Comparison of ENCODE assay signal across 1 cellular context in the genomic region with DNA sequence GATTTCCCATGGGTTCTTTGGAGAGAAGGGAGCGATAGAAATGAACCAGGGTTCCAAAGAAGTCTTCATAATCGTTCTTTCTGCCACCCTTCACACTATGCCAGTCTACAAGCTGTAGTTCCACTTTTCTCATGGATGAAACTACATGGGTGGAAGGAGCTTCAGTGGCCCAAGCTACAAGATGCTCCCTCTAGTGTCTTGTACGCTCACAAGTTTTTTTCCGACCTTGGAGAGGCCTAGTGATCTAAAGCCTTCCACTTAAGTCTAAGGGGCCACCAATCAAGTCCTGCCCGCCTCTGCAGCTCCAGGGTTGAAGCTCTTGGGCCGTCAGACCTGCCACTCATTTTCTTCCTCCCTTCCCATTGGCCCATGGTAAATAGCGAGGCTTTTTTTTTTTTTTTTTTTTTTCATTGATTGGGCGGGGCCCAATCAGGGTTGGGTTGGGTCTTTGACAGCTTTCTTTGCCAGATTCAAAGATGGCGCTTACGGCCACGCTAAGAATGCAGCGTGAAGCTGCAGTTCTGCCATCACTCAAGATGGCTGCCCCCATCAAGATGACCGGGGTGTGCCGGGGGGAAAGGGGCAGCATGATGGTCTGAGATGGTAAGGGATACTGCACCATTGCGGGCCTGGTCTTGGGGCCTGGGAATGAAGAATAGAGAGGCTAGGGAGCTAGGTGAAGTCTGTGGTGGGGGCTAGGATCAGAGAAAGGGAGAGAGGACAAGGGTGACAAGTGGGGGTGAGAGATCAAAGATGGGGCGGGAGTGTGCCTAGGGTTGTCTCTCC.
TF ChIP-seq lines count a peak whose summit lies in the region.

A gene (plus strand): TSS at position 527 of the 786 bp plus-strand sequence. CDS start 430 bp downstream, outside the sequence.

TF ChIP-seq in HepG2, 621 proteins besides CTCF, POLR2A, EP300 and RAD21 (continued from another document and continues in another):
- TF ChIP-seq, protein P1, sequence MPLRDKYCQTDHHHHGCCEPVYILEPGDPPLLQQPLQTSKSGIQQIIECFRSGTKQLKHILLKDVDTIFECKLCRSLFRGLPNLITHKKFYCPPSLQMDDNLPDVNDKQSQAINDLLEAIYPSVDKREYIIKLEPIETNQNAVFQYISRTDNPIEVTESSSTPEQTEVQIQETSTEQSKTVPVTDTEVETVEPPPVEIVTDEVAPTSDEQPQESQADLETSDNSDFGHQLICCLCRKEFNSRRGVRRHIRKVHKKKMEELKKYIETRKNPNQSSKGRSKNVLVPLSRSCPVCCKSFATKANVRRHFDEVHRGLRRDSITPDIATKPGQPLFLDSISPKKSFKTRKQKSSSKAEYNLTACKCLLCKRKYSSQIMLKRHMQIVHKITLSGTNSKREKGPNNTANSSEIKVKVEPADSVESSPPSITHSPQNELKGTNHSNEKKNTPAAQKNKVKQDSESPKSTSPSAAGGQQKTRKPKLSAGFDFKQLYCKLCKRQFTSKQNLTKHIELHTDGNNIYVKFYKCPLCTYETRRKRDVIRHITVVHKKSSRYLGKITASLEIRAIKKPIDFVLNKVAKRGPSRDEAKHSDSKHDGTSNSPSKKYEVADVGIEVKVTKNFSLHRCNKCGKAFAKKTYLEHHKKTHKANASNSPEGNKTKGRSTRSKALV (CRISPR knock-in tag; IDR thresholded peaks at IDR 0.05) = no peak
- TF ChIP-seq ZNF607 (CRISPR knock-in tag; IDR thresholded peaks at IDR 0.05; ENCODE audit: borderline replicate concordance) (no peak), ATF1 (CRISPR knock-in tag; IDR thresholded peaks at IDR 0.05) (peak; percentile 70), ZNF484 (CRISPR knock-in tag; IDR thresholded peaks at IDR 0.05; ENCODE audit: borderline replicate concordance, low read depth) (no peak), SOX6 (IDR thresholded peaks at IDR 0.05) (no peak), SOX6 (CRISPR knock-in tag; IDR thresholded peaks at IDR 0.05) (no peak), ZNF234 (CRISPR knock-in tag; conservative IDR thresholded peaks at IDR 0.05) (no peak), ELF4 (CRISPR knock-in tag; IDR thresholded peaks at IDR 0.05; ENCODE audit: borderline replicate concordance) (no peak), PPARG (CRISPR knock-in tag; conservative IDR thresholded peaks at IDR 0.05) (0 out of 2 replicates have a peak, but pooled peaks have one; percentile 15), GABPB1 (CRISPR knock-in tag; IDR thresholded peaks at IDR 0.05) (peak; percentile 50), RBM22 (optimal IDR thresholded peaks at IDR 0.05; ENCODE audit: low read length) (peak; percentile 65), ZNF577 (CRISPR knock-in tag; IDR thresholded peaks at IDR 0.05; ENCODE audit: borderline replicate concordance, low read depth) (no peak), ESRRA (CRISPR knock-in tag; IDR thresholded peaks at IDR 0.05; ENCODE audit: low read depth) (0 out of 2 replicates have a peak, but pooled peaks have one; percentile 26), ZNF552 (CRISPR knock-in tag; IDR thresholded peaks at IDR 0.05; ENCODE audit: borderline replicate concordance) (no peak), STAG1 (CRISPR knock-in tag; IDR thresholded peaks at IDR 0.05) (peak; percentile 51), NR3C1 (CRISPR knock-in tag; IDR thresholded peaks at IDR 0.05) (no peak), ELF1 (CRISPR knock-in tag; IDR thresholded peaks at IDR 0.05) (peak; percentile 51), ZNF781 (CRISPR knock-in tag; IDR thresholded peaks at IDR 0.05; ENCODE audit: borderline replicate concordance, not compliant biosample characterization) (no peak), ISX (CRISPR knock-in tag; conservative IDR thresholded peaks at IDR 0.05) (no peak), NFE2L1 (CRISPR knock-in tag; IDR thresholded peaks at IDR 0.05; ENCODE audit: borderline replicate concordance) (no peak), ZNF777 (CRISPR knock-in tag; IDR thresholded peaks at IDR 0.05) (no peak), ZNF260 (CRISPR knock-in tag; IDR thresholded peaks at IDR 0.05; ENCODE audit: borderline replicate concordance, low read depth) (no peak), ASH2L (IDR thresholded peaks at IDR 0.05; ENCODE audit: insufficient read length, low read depth, low read length) (peak; percentile 17), ZNF317 (CRISPR knock-in tag; IDR thresholded peaks at IDR 0.05) (0 out of 2 replicates have a peak, but pooled peaks have one; percentile 30), ZNF614 (CRISPR knock-in tag; IDR thresholded peaks at IDR 0.05; ENCODE audit: borderline replicate concordance) (peak; percentile 52), TAF1 (CRISPR knock-in tag; IDR thresholded peaks at IDR 0.05) (peak; percentile 80), HDAC1 (CRISPR knock-in tag; IDR thresholded peaks at IDR 0.05) (peak; percentile 66), ZNF644 (CRISPR knock-in tag; IDR thresholded peaks at IDR 0.05; ENCODE audit: low read depth) (no peak), YY1 (IDR thresholded peaks at IDR 0.05; ENCODE audit: insufficient read depth, insufficient replicate concordance, low read depth, low read length) (peak; percentile 100), ZFP90 (CRISPR knock-in tag; IDR thresholded peaks at IDR 0.05; ENCODE audit: borderline replicate concordance) (0 out of 2 replicates have a peak, but pooled peaks have one; percentile 45), ZSCAN29 (CRISPR knock-in tag; conservative IDR thresholded peaks at IDR 0.05) (no peak), PHF8 (CRISPR knock-in tag; IDR thresholded peaks at IDR 0.05) (peak; percentile 16; the same call in 1 of the 2 replicates), ZNF292 (CRISPR knock-in tag; IDR thresholded peaks at IDR 0.05; ENCODE audit: borderline replicate concordance, low read depth) (no peak), ZNF431 (CRISPR knock-in tag; IDR thresholded peaks at IDR 0.05; ENCODE audit: borderline replicate concordance, low read depth) (no peak), ZNF629 (CRISPR knock-in tag; conservative IDR thresholded peaks at IDR 0.05) (no peak), NR1H2 (CRISPR knock-in tag; IDR thresholded peaks at IDR 0.05; ENCODE audit: borderline replicate concordance, low read depth) (no peak), SNAPC2 (CRISPR knock-in tag; IDR thresholded peaks at IDR 0.05) (no peak), ZFX (CRISPR knock-in tag; IDR thresholded peaks at IDR 0.05; ENCODE audit: low read depth) (peak; percentile 77), GATAD2A (CRISPR knock-in tag; IDR thresholded peaks at IDR 0.05) (peak; percentile 58), ZNF33B (CRISPR knock-in tag; IDR thresholded peaks at IDR 0.05) (no peak), KLF6 (CRISPR knock-in tag; IDR thresholded peaks at IDR 0.05) (no peak), TMF1 (CRISPR knock-in tag; IDR thresholded peaks at IDR 0.05; ENCODE audit: low read depth) (no peak)
- TF ChIP-seq, protein P2, sequence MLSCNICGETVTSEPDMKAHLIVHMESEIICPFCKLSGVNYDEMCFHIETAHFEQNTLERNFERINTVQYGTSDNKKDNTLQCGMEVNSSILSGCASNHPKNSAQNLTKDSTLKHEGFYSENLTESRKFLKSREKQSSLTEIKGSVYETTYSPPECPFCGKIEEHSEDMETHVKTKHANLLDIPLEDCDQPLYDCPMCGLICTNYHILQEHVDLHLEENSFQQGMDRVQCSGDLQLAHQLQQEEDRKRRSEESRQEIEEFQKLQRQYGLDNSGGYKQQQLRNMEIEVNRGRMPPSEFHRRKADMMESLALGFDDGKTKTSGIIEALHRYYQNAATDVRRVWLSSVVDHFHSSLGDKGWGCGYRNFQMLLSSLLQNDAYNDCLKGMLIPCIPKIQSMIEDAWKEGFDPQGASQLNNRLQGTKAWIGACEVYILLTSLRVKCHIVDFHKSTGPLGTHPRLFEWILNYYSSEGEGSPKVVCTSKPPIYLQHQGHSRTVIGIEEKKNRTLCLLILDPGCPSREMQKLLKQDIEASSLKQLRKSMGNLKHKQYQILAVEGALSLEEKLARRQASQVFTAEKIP (CRISPR knock-in tag; IDR thresholded peaks at IDR 0.05; ENCODE audit: borderline replicate concordance) = no peak
- TF ChIP-seq, protein P3, sequence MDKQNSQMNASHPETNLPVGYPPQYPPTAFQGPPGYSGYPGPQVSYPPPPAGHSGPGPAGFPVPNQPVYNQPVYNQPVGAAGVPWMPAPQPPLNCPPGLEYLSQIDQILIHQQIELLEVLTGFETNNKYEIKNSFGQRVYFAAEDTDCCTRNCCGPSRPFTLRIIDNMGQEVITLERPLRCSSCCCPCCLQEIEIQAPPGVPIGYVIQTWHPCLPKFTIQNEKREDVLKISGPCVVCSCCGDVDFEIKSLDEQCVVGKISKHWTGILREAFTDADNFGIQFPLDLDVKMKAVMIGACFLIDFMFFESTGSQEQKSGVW (CRISPR knock-in tag; IDR thresholded peaks at IDR 0.05; ENCODE audit: borderline replicate concordance) = no peak
- TF ChIP-seq, protein P4, sequence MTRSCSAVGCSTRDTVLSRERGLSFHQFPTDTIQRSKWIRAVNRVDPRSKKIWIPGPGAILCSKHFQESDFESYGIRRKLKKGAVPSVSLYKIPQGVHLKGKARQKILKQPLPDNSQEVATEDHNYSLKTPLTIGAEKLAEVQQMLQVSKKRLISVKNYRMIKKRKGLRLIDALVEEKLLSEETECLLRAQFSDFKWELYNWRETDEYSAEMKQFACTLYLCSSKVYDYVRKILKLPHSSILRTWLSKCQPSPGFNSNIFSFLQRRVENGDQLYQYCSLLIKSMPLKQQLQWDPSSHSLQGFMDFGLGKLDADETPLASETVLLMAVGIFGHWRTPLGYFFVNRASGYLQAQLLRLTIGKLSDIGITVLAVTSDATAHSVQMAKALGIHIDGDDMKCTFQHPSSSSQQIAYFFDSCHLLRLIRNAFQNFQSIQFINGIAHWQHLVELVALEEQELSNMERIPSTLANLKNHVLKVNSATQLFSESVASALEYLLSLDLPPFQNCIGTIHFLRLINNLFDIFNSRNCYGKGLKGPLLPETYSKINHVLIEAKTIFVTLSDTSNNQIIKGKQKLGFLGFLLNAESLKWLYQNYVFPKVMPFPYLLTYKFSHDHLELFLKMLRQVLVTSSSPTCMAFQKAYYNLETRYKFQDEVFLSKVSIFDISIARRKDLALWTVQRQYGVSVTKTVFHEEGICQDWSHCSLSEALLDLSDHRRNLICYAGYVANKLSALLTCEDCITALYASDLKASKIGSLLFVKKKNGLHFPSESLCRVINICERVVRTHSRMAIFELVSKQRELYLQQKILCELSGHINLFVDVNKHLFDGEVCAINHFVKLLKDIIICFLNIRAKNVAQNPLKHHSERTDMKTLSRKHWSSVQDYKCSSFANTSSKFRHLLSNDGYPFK (CRISPR knock-in tag; IDR thresholded peaks at IDR 0.05; ENCODE audit: borderline replicate concordance) = peak; percentile 81
- TF ChIP-seq, protein P5, sequence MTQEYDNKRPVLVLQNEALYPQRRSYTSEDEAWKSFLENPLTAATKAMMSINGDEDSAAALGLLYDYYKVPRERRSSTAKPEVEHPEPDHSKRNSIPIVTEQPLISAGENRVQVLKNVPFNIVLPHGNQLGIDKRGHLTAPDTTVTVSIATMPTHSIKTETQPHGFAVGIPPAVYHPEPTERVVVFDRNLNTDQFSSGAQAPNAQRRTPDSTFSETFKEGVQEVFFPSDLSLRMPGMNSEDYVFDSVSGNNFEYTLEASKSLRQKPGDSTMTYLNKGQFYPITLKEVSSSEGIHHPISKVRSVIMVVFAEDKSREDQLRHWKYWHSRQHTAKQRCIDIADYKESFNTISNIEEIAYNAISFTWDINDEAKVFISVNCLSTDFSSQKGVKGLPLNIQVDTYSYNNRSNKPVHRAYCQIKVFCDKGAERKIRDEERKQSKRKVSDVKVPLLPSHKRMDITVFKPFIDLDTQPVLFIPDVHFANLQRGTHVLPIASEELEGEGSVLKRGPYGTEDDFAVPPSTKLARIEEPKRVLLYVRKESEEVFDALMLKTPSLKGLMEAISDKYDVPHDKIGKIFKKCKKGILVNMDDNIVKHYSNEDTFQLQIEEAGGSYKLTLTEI (CRISPR knock-in tag; conservative IDR thresholded peaks at IDR 0.05) = no peak
- TF ChIP-seq, protein P6, sequence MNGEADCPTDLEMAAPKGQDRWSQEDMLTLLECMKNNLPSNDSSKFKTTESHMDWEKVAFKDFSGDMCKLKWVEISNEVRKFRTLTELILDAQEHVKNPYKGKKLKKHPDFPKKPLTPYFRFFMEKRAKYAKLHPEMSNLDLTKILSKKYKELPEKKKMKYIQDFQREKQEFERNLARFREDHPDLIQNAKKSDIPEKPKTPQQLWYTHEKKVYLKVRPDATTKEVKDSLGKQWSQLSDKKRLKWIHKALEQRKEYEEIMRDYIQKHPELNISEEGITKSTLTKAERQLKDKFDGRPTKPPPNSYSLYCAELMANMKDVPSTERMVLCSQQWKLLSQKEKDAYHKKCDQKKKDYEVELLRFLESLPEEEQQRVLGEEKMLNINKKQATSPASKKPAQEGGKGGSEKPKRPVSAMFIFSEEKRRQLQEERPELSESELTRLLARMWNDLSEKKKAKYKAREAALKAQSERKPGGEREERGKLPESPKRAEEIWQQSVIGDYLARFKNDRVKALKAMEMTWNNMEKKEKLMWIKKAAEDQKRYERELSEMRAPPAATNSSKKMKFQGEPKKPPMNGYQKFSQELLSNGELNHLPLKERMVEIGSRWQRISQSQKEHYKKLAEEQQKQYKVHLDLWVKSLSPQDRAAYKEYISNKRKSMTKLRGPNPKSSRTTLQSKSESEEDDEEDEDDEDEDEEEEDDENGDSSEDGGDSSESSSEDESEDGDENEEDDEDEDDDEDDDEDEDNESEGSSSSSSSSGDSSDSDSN (CRISPR knock-in tag; IDR thresholded peaks at IDR 0.05) = peak; percentile 58
- TF ChIP-seq, protein P7, sequence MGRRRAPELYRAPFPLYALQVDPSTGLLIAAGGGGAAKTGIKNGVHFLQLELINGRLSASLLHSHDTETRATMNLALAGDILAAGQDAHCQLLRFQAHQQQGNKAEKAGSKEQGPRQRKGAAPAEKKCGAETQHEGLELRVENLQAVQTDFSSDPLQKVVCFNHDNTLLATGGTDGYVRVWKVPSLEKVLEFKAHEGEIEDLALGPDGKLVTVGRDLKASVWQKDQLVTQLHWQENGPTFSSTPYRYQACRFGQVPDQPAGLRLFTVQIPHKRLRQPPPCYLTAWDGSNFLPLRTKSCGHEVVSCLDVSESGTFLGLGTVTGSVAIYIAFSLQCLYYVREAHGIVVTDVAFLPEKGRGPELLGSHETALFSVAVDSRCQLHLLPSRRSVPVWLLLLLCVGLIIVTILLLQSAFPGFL (CRISPR knock-in tag; IDR thresholded peaks at IDR 0.05) = no peak
- TF ChIP-seq, protein P8, sequence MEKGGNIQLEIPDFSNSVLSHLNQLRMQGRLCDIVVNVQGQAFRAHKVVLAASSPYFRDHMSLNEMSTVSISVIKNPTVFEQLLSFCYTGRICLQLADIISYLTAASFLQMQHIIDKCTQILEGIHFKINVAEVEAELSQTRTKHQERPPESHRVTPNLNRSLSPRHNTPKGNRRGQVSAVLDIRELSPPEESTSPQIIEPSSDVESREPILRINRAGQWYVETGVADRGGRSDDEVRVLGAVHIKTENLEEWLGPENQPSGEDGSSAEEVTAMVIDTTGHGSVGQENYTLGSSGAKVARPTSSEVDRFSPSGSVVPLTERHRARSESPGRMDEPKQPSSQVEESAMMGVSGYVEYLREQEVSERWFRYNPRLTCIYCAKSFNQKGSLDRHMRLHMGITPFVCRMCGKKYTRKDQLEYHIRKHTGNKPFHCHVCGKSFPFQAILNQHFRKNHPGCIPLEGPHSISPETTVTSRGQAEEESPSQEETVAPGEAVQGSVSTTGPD (CRISPR knock-in tag; IDR thresholded peaks at IDR 0.05) = no peak
- TF ChIP-seq, protein P9, sequence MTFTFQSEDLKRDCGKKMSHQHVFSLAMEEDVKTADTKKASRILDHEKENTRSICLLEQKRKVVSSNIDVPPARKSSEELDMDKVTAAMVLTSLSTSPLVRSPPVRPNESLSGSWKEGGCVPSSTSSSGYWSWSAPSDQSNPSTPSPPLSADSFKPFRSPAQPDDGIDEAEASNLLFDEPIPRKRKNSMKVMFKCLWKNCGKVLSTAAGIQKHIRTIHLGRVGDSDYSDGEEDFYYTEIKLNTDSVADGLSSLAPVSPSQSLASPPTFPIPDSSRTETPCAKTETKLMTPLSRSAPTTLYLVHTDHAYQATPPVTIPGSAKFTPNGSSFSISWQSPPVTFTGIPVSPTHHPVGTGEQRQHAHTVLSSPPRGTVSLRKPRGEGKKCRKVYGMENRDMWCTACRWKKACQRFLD (CRISPR knock-in tag; IDR thresholded peaks at IDR 0.05; ENCODE audit: borderline replicate concordance) = peak; percentile 49; the same call in 1 of the 2 replicates
